32 cellular contexts compared by ENCODE assay signal in the genomic region with DNA sequence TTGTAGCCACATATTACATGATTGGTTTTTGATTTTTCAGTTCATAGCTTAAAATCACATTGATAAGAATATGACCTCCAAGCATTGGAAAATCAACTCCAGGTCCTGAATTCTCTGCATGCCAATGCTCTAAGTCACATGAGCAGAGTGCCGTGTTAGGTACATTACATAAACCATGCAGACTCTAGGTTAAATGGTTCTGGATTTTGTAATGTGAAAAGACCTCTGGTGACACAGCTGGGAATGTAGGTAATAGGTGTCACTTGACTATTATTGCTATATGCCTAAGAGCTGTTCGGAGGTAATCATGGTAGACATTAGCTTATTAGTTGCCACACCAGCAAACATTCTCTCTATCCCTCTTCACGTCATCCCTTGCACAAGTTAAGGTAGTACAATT.
"Had no signal": no experiment of that assay in that cellular context is flagged by ENCODE, and none has a peak within 500 bp of the region (broad histone marks: within the 10 kb centered on the region; RNA-seq: fewer than 3 reads in every experiment).

No MANE protein-coding gene starts in this region.

- FAIRE-seq: bronchial epithelial cell, TTC549 had no signal

- H3K27me3 ChIP-seq: ascending aorta, gastrocnemius medialis, right lobe of liver, testis, transverse colon, uterus had no signal

- H3K4me1 Mint-ChIP-seq: activated naive CD8-positive, alpha-beta T cell treated with anti-CD3 and anti-CD28 coated beads, Interleukin-2, amount 10 ng/mL, durations not matched to agents 7 days and 5 days; central memory CD8-positive, alpha-beta T cell had no signal

- H3K9me3 Mint-ChIP-seq: activated naive CD4-positive, alpha-beta T cell treated with anti-CD3 and anti-CD28 coated beads for 36 hours had no signal

- H3K4me3 Mint-ChIP-seq: activated naive CD4-positive, alpha-beta T cell treated with anti-CD3 and anti-CD28 coated beads for 36 hours; activated naive CD8-positive, alpha-beta T cell treated with anti-CD3 and anti-CD28 coated beads, Interleukin-2, amount 10 ng/mL, durations not matched to agents 7 days and 5 days; central memory CD8-positive, alpha-beta T cell; natural killer cell treated with Interleukin-12 subunit alpha and Interleukin-12 subunit beta and Interleukin-15 and Interleukin-18, amount 100 ng/mL, for 72 hours; T-helper 1 cell treated with Interleukin-12 subunit alpha and Interleukin-12 subunit beta and Interleukin-4 antibody, amounts not matched to agents 30 μg/mL and 1 μg/mL, for 36 hours had no signal

- H3K9me3 ChIP-seq: ascending aorta, gastrocnemius medialis, left ventricle myocardium inferior, mucosa of descending colon, right lobe of liver, testis, transverse colon, uterus had no signal

- H3K4me1 ChIP-seq: ascending aorta, gastrocnemius medialis, left ventricle myocardium inferior, right lobe of liver, testis, transverse colon, uterus had no signal

- H3K27ac ChIP-seq: ascending aorta, epithelial cell of prostate, gastrocnemius medialis, left ventricle myocardium inferior, right lobe of liver, testis, transverse colon, uterus, VCaP had no signal

- DNase-seq: activated CD4-positive, alpha-beta T cell treated with anti-CD3 and anti-CD28 coated beads for 48 hours; activated CD4-positive, alpha-beta T cell treated with anti-CD3 and anti-CD28 coated beads, Interleukin-2, amount 50 U/mL, for 48 hours; activated CD8-positive, alpha-beta memory T cell treated with anti-CD3 and anti-CD28 coated beads for 24 hours; activated effector memory CD4-positive, alpha-beta T cell treated with anti-CD3 and anti-CD28 coated beads, Interleukin-2, amount 50 U/mL, for 16 hours; activated naive CD4-positive, alpha-beta T cell treated with anti-CD3 and anti-CD28 coated beads for 36 hours; activated naive CD8-positive, alpha-beta T cell treated with anti-CD3 and anti-CD28 coated beads, Interleukin-2, amount 10 ng/mL, durations not matched to agents 7 days and 5 days; dermis blood vessel endothelial cell; effector CD4-positive, alpha-beta T cell; gastrocnemius medialis; head of caudate nucleus; hippocampal formation; left ventricle myocardium inferior; mucosa of descending colon; posterior cingulate gyrus; right lobe of liver; stimulated activated CD4-positive, alpha-beta T cell treated with anti-CD3 and anti-CD28 coated beads, Interleukin-2, amount 100 ng/mL, for 48 hours; stimulated activated naive CD4-positive, alpha-beta T cell treated with Interleukin-2 at 50 U/mL for 16 hours; SW 1271; T-helper 9 cell; testis; transverse colon; uterus had no signal

- H3K27ac Mint-ChIP-seq: activated naive CD4-positive, alpha-beta T cell treated with anti-CD3 and anti-CD28 coated beads for 36 hours; activated naive CD8-positive, alpha-beta T cell treated with anti-CD3 and anti-CD28 coated beads, Interleukin-2, amount 10 ng/mL, durations not matched to agents 7 days and 5 days; natural killer cell treated with Interleukin-12 subunit alpha and Interleukin-12 subunit beta and Interleukin-15 and Interleukin-18, amount 100 ng/mL, for 72 hours; T-helper 1 cell treated with Interleukin-12 subunit alpha and Interleukin-12 subunit beta and Interleukin-4 antibody, amounts not matched to agents 30 μg/mL and 1 μg/mL, for 36 hours had no signal

- H3K36me3 Mint-ChIP-seq: activated naive CD8-positive, alpha-beta T cell treated with anti-CD3 and anti-CD28 coated beads, Interleukin-2, amount 10 ng/mL, durations not matched to agents 7 days and 5 days; natural killer cell treated with Interleukin-12 subunit alpha and Interleukin-12 subunit beta and Interleukin-15 and Interleukin-18, amount 100 ng/mL, for 72 hours had no signal

- ATAC-seq: activated CD4-positive, CD25-positive, alpha-beta regulatory T cell treated with anti-CD3 and anti-CD28 coated beads, Interleukin-2, amount 50 U/mL, for 24 hours; gastrocnemius medialis; mucosa of descending colon; natural killer cell treated with Interleukin-12 subunit alpha and Interleukin-12 subunit beta and Interleukin-15 and Interleukin-18, amount 100 ng/mL, for 72 hours had no signal

- H3K4me3 ChIP-seq: ascending aorta, gastrocnemius medialis, left ventricle myocardium inferior, lung, mucosa of descending colon, right lobe of liver, testis, transverse colon, uterus had no signal

- H3K36me3 ChIP-seq: ascending aorta, gastrocnemius medialis, left ventricle myocardium inferior, right lobe of liver, transverse colon, uterus had no signal

- H3K27me3 Mint-ChIP-seq: activated naive CD8-positive, alpha-beta T cell treated with anti-CD3 and anti-CD28 coated beads, Interleukin-2, amount 10 ng/mL, durations not matched to agents 7 days and 5 days; central memory CD8-positive, alpha-beta T cell; natural killer cell treated with Interleukin-12 subunit alpha and Interleukin-12 subunit beta and Interleukin-15 and Interleukin-18, amount 100 ng/mL, for 72 hours had no signal
